ENCODE assay signal across 9 cellular contexts in genomic region chr5:149172261-149172660, GRCh38. TPM values are rescaled to one million over a fixed set of nuclear protein-coding genes. Genes with fewer than 3 reads are reported as not detected.
DNase-seq lines count a peak whose midpoint lies in the region; ATAC-seq and TF ChIP-seq lines count a peak whose summit lies in the region.
"Had no signal": no experiment of that assay in that cellular context is flagged by ENCODE, and none has a peak within 500 bp of the region (broad histone marks: within the 10 kb centered on the region; RNA-seq: fewer than 3 reads in every experiment).

No MANE protein-coding gene starts in this region.

- no peak overlapping the region for H3K4ac ChIP-seq in neuronal stem cell (ENCODE audit: low read length)

- no peak overlapping the region for H4K8ac ChIP-seq in neuronal stem cell (ENCODE audit: low read depth, low read length)

- 63 to 66% methylated on average over 4 of the region's 4 CpGs for WGBS in heart right ventricle, 2 donors
- no CpG with 5 or more reads among the region's 4 CpGs for WGBS in neuronal stem cell (ENCODE audit: extremely low coverage in 2 of 2, insufficient read length in 2 of 2, insufficient replicate concordance in 1 of 2), 2 donors

- H3K4me2 ChIP-seq in neuronal stem cell (ENCODE audit: insufficient read depth, low read length, poor library complexity, severe bottlenecking) = no peak overlapping the region

- in situ Hi-C loops in astrocyte of the cerebellum (cut with HindIII; ENCODE audit: low sequenced_read_pairs) = no loop called here

- ATAC-seq in heart right ventricle = no peak
- ATAC-seq in HG03135 (IDR thresholded peaks at IDR 0.05; ENCODE audit: unreplicated experiment) = peak; percentile 76
- peak; percentile 79 for ATAC-seq in stimulated activated naive CD8-positive, alpha-beta T cell treated with anti-CD3 and anti-CD28 coated beads, Interleukin-15, Interleukin-2, amounts not matched to agents 100 U/mL and 50 U/mL, for 24 hours

- H2AFZ ChIP-seq in neuronal stem cell (ENCODE audit: low read length) = no peak overlapping the region

- H2BK120ac ChIP-seq in neuronal stem cell (ENCODE audit: low read depth, low read length) = no peak overlapping the region

- H3K27ac Mint-ChIP-seq in mesothelial cell of epicardium = no peak overlapping the region
- H3K27ac Mint-ChIP-seq in immature natural killer cell = no peak overlapping the region

- H3K18ac ChIP-seq in neuronal stem cell (ENCODE audit: low read length) = no peak overlapping the region

- no peak overlapping the region for H4K91ac ChIP-seq in neuronal stem cell (ENCODE audit: low read depth, low read length, poor library complexity)

- H3K9me3 ChIP-seq in heart right ventricle (no peaks in the 10 kb centered on the region), neuronal stem cell (replicated peaks in 1 of 2; ENCODE audit: control insufficient read depth in 2 of 2, insufficient read depth in 1 of 2, low read depth in 1 of 2, low read length in 2 of 2) (no peaks in the 10 kb centered on the region)

- H2BK12ac ChIP-seq in neuronal stem cell (ENCODE audit: low read length) = no peak overlapping the region

- no peaks in the 10 kb centered on the region for H3K4me1 Mint-ChIP-seq in mesothelial cell of epicardium
- no peaks in the 10 kb centered on the region for H3K4me1 Mint-ChIP-seq in immature natural killer cell

- H3K4me3 ChIP-seq in heart right ventricle (no peak overlapping the region), astrocyte of the cerebellum (ENCODE audit: low read depth, low read length) (no peak overlapping the region), neuronal stem cell (ENCODE audit: low read length in 2 of 2) (no peak overlapping the region)

- H3K9ac ChIP-seq in neuronal stem cell (ENCODE audit: low read depth, low read length, poor library complexity) = no peak overlapping the region

- H3K9me3 Mint-ChIP-seq in mesothelial cell of epicardium (no peaks in the 10 kb centered on the region), immature natural killer cell (no peaks in the 10 kb centered on the region)

- peak overlapping the region; percentile 8 to 92 (median 78) for H3K27ac ChIP-seq in heart right ventricle
- H3K27ac ChIP-seq in neuronal stem cell (replicated peaks; ENCODE audit: low read length) = no peak overlapping the region

- H3K14ac ChIP-seq in neuronal stem cell (ENCODE audit: low read length) = no peak overlapping the region

- no peaks in the 10 kb centered on the region for H3K27me3 ChIP-seq in heart right ventricle
- no peaks in the 10 kb centered on the region for H3K27me3 ChIP-seq in neuronal stem cell (ENCODE audit: control insufficient read depth in 3 of 3, insufficient read depth in 3 of 3, low read depth in 1 of 3, low read length in 3 of 3)

- H3K4me3 Mint-ChIP-seq in mesothelial cell of epicardium (no peak overlapping the region), immature natural killer cell (no peak overlapping the region)

- H3K23ac ChIP-seq in neuronal stem cell (ENCODE audit: low read depth, low read length, poor library complexity) = no peak overlapping the region

- H3K36me3 ChIP-seq in heart right ventricle = peaks cover 0 to 6% (median 0%) of the 10 kb centered on the region in 9 donors
- no peaks in the 10 kb centered on the region for H3K36me3 ChIP-seq in neuronal stem cell (replicated peaks in 1 of 2; ENCODE audit: control insufficient read depth in 2 of 2, insufficient read depth in 2 of 2, low read length in 2 of 2)

- peaks cover 40% of the 10 kb centered on the region for H3K27me3 Mint-ChIP-seq in mesothelial cell of epicardium (ENCODE audit: low read depth)
- peaks cover 2 to 7% (median 4%) of the 10 kb centered on the region in 3 donors for H3K27me3 Mint-ChIP-seq in immature natural killer cell (ENCODE audit: low read depth in 3 of 3)

- intact Hi-C loops in heart right ventricle (cut with DNase I) (no loop called here), cardiac septum (cut with DNase I) (no loop called here)

- no peaks in the 10 kb centered on the region for H3K79me1 ChIP-seq in neuronal stem cell (ENCODE audit: low read depth, low read length)

- no peak overlapping the region for H2BK5ac ChIP-seq in neuronal stem cell (ENCODE audit: low read length)

- H3K4me1 ChIP-seq in heart right ventricle = peaks cover 9 to 91% (median 68%) of the 10 kb centered on the region in 9 donors
- H3K4me1 ChIP-seq in neuronal stem cell (ENCODE audit: control insufficient read depth in 2 of 2, insufficient read depth in 1 of 2, low read depth in 1 of 2, low read length in 2 of 2) = peaks cover 0 to 4% of the 10 kb centered on the region in 2 donors

- no peak for TF ChIP-seq CTCF in heart right ventricle (IDR thresholded peaks at IDR 0.05)
- no peak for TF ChIP-seq CTCF in astrocyte of the cerebellum (IDR thresholded peaks at IDR 0.05; ENCODE audit: low read depth, low read length, missing control alignments)
- TF ChIP-seq CTCF in mesothelial cell of epicardium (IDR thresholded peaks at IDR 0.05; ENCODE audit: unreplicated experiment) = no peak

- no peaks in the 10 kb centered on the region for H3K36me3 Mint-ChIP-seq in mesothelial cell of epicardium
- H3K36me3 Mint-ChIP-seq in immature natural killer cell = no peaks in the 10 kb centered on the region

- H2AK5ac ChIP-seq in neuronal stem cell (ENCODE audit: low read depth, low read length) = no peak overlapping the region

- DNase-seq in heart right ventricle (no peak), cardiac septum (ENCODE audit: low spot score) (no peak), astrocyte of the cerebellum (ENCODE audit: low read depth) (peak; percentile 55), neuronal stem cell (ENCODE audit: low spot score) (no peak), mesothelial cell of epicardium (ENCODE audit: low spot score in 2 of 2, unreplicated experiment in 2 of 2) (no peak), immature natural killer cell (no peak)
- peak; percentile 32 for DNase-seq in stimulated activated naive CD8-positive, alpha-beta T cell treated with anti-CD3 and anti-CD28 coated beads, Interleukin-15, Interleukin-2, amounts not matched to agents 100 U/mL and 50 U/mL, for 24 hours
- DNase-seq: activated CD4-positive, CD25-positive, alpha-beta regulatory T cell treated with anti-CD3 and anti-CD28 coated beads, Interleukin-2, amount 50 U/mL, for 72 hours had no signal

- no peak overlapping the region for H2BK15ac ChIP-seq in neuronal stem cell (ENCODE audit: low read length)

RNA-seq across cellular contexts. Expression of gene ABLIM3, which starts 31.0 kb away (rescaled TPM):
- total RNA-seq in heart right ventricle = 100 to 1,000 TPM in 7 of 10 donors, 10 to 100 TPM in 3; 66.8 to 189 (median 106) TPM
- polyA plus RNA-seq in heart right ventricle = 10 to 100 TPM; 53.6 to 54.1 TPM
- 118 TPM for total RNA-seq in cardiac septum
- polyA plus RNA-seq in neuronal stem cell (2013, experiment 1 of 2) = 0.14 TPM
- 0.18 TPM for polyA plus RNA-seq in neuronal stem cell (2013, experiment 2 of 2)
- total RNA-seq in mesothelial cell of epicardium = 0.24 to 0.27 TPM (median 0.25 TPM) in 3 replicates
- under 1 TPM in 2 of 3 donors, not detected in 1; 0.21 to 0.30 TPM for polyA plus RNA-seq in immature natural killer cell

Comparison
In these comparisons a context has a peak if more than half of its experiments do, and no peak if none do; other contexts are left out.
1. ATAC-seq: peak in HG03135 (single experiment) and stimulated activated naive CD8-positive, alpha-beta T cell treated with anti-CD3 and anti-CD28 coated beads, Interleukin-15, Interleukin-2, amounts not matched to agents 100 U/mL and 50 U/mL, for 24 hours (single experiment); none in heart right ventricle (0 of 8).
2. DNase-seq: peak in astrocyte of the cerebellum (single experiment) and stimulated activated naive CD8-positive, alpha-beta T cell treated with anti-CD3 and anti-CD28 coated beads, Interleukin-15, Interleukin-2, amounts not matched to agents 100 U/mL and 50 U/mL, for 24 hours (single experiment); none in heart right ventricle (0 of 2), cardiac septum (single experiment), neuronal stem cell (single experiment), mesothelial cell of epicardium (0 of 2) and immature natural killer cell (0 of 3).
3. RNA of gene ABLIM3, which starts 31.0 kb away (total RNA-seq): 118 TPM in cardiac septum (single experiment) and 66.8 to 189 TPM in heart right ventricle; 0.24 to 0.27 TPM in mesothelial cell of epicardium; every median in the first group is over 10 times any median in the second.